In genomic region chr1:150764617-150765090, GRCh38 we compare ENCODE assay signal across 8 cellular contexts. TPM values are rescaled to one million over a fixed set of nuclear protein-coding genes. Genes with fewer than 3 reads are reported as not detected.
DNase-seq lines count a peak whose midpoint lies in the region; ATAC-seq, FAIRE-seq and TF ChIP-seq lines count a peak whose summit lies in the region.

No MANE protein-coding gene starts in this region.

- no peak overlapping the region for H3K4me2 ChIP-seq in neuronal stem cell (ENCODE audit: insufficient read depth, low read length, poor library complexity, severe bottlenecking)

- ATAC-seq in activated naive CD8-positive, alpha-beta T cell treated with anti-CD3 and anti-CD28 coated beads, Interleukin-2, amount 50 U/mL, for 24 hours, result peak; percentile 44
- ATAC-seq in lower lobe of right lung, result peak; percentile 58 to 74

- peak overlapping the region; percentile 89 for H3K27ac Mint-ChIP-seq in activated naive CD8-positive, alpha-beta T cell treated with anti-CD3 and anti-CD28 coated beads, Interleukin-2, amount 50 U/mL, for 24 hours

- peaks cover 20% of the 10 kb centered on the region for H3K36me3 Mint-ChIP-seq in activated naive CD8-positive, alpha-beta T cell treated with anti-CD3 and anti-CD28 coated beads, Interleukin-2, amount 50 U/mL, for 24 hours (ENCODE audit: low read depth)

- no CpG with 5 or more reads among the region's 2 CpGs for WGBS in neuronal stem cell (ENCODE audit: extremely low coverage in 2 of 2, insufficient read length in 2 of 2, insufficient replicate concordance in 1 of 2), 2 donors

- FAIRE-seq in H54 (lab: Jason Lieb, UNC), result peak; percentile 89
- FAIRE-seq in GM12892 (lab: Jason Lieb, UNC), result no peak

- no peak overlapping the region for H3K9ac ChIP-seq in neuronal stem cell (ENCODE audit: low read depth, low read length, poor library complexity)

- H3K4me3 Mint-ChIP-seq in activated naive CD8-positive, alpha-beta T cell treated with anti-CD3 and anti-CD28 coated beads, Interleukin-2, amount 50 U/mL, for 24 hours, result peak overlapping the region; percentile 89

- H2BK120ac ChIP-seq in neuronal stem cell (ENCODE audit: low read depth, low read length), result no peak overlapping the region

- no peak overlapping the region for H2BK5ac ChIP-seq in neuronal stem cell (ENCODE audit: low read length)

- H3K14ac ChIP-seq in neuronal stem cell (ENCODE audit: low read length), result no peak overlapping the region

- TF ChIP-seq CTCF in AG04449 (IDR thresholded peaks at IDR 0.05; ENCODE audit: insufficient read depth, low read length, missing control alignments) (no peak), lower lobe of right lung (IDR thresholded peaks at IDR 0.05) (no peak)

- H3K27ac ChIP-seq in lower lobe of right lung (peak overlapping the region; percentile 88), neuronal stem cell (replicated peaks; ENCODE audit: low read length) (no peak overlapping the region)

- H3K4me1 ChIP-seq in lower lobe of right lung (peaks cover 33% of the 10 kb centered on the region), neuronal stem cell (ENCODE audit: control insufficient read depth in 2 of 2, insufficient read depth in 1 of 2, low read depth in 1 of 2, low read length in 2 of 2) (no peaks in the 10 kb centered on the region)

- H3K4me3 ChIP-seq in AG04449 (ENCODE audit: low read depth, low read length) (no peak overlapping the region), lower lobe of right lung (peak overlapping the region; percentile 55), neuronal stem cell (ENCODE audit: low read length in 2 of 2) (no peak overlapping the region)

- intact Hi-C loops in lower lobe of right lung (cut with DNase I), result no loop called here

- no peak for TF ChIP-seq POLR2A in H54 (IDR thresholded peaks at IDR 0.05; ENCODE audit: low read depth, low read length)
- TF ChIP-seq POLR2A in GM12892 (IDR thresholded peaks at IDR 0.05; ENCODE audit: low read depth, low read length), result no peak

- H3K18ac ChIP-seq in neuronal stem cell (ENCODE audit: low read length), result no peak overlapping the region

- no peak overlapping the region for H3K4ac ChIP-seq in neuronal stem cell (ENCODE audit: low read length)

- H4K91ac ChIP-seq in neuronal stem cell (ENCODE audit: low read depth, low read length, poor library complexity), result no peak overlapping the region

- H4K8ac ChIP-seq in neuronal stem cell (ENCODE audit: low read depth, low read length), result no peak overlapping the region

- no peaks in the 10 kb centered on the region for H3K9me3 Mint-ChIP-seq in activated naive CD8-positive, alpha-beta T cell treated with anti-CD3 and anti-CD28 coated beads, Interleukin-2, amount 50 U/mL, for 24 hours

- H2AK5ac ChIP-seq in neuronal stem cell (ENCODE audit: low read depth, low read length), result no peak overlapping the region

- no peak overlapping the region for H3K23ac ChIP-seq in neuronal stem cell (ENCODE audit: low read depth, low read length, poor library complexity)

- H3K27me3 ChIP-seq in lower lobe of right lung (ENCODE audit: low read depth) (no peaks in the 10 kb centered on the region), neuronal stem cell (ENCODE audit: control insufficient read depth in 3 of 3, insufficient read depth in 3 of 3, low read depth in 1 of 3, low read length in 3 of 3) (no peaks in the 10 kb centered on the region)

- POLR2A ChIA-PET in AG04449 (lab: Yijun Ruan, JAX), result no interaction called here

- H3K9me3 ChIP-seq in lower lobe of right lung, result no peaks in the 10 kb centered on the region
- no peaks in the 10 kb centered on the region for H3K9me3 ChIP-seq in neuronal stem cell (replicated peaks in 1 of 2; ENCODE audit: control insufficient read depth in 2 of 2, insufficient read depth in 1 of 2, low read depth in 1 of 2, low read length in 2 of 2)

- H3K4me1 Mint-ChIP-seq in activated naive CD8-positive, alpha-beta T cell treated with anti-CD3 and anti-CD28 coated beads, Interleukin-2, amount 50 U/mL, for 24 hours, result peaks cover 48% of the 10 kb centered on the region

- DNase-seq in AG04449 (ENCODE audit: low read depth, low spot score) (peak; percentile 51), H54 (ENCODE audit: insufficient read length, low spot score) (no peak), lower lobe of right lung (no peak), neuronal stem cell (ENCODE audit: low spot score) (no peak), GM12892 (ENCODE audit: insufficient read length) (no peak), NCI-H1092 treated with DMSO at 0.1 percent for 48 hours (lab: John Stamatoyannopoulos, UW) (no peak), germinal center (ENCODE audit: low spot score) (no peak)
- DNase-seq in activated naive CD8-positive, alpha-beta T cell treated with anti-CD3 and anti-CD28 coated beads, Interleukin-2, amount 50 U/mL, for 24 hours, result no peak

- H3K27me3 Mint-ChIP-seq in activated naive CD8-positive, alpha-beta T cell treated with anti-CD3 and anti-CD28 coated beads, Interleukin-2, amount 50 U/mL, for 24 hours, result no peaks in the 10 kb centered on the region

- no peaks in the 10 kb centered on the region for H3K79me1 ChIP-seq in neuronal stem cell (ENCODE audit: low read depth, low read length)

- H2BK12ac ChIP-seq in neuronal stem cell (ENCODE audit: low read length), result no peak overlapping the region

- no peak overlapping the region for H2BK15ac ChIP-seq in neuronal stem cell (ENCODE audit: low read length)

- H3K36me3 ChIP-seq in lower lobe of right lung (no peaks in the 10 kb centered on the region), neuronal stem cell (replicated peaks in 1 of 2; ENCODE audit: control insufficient read depth in 2 of 2, insufficient read depth in 2 of 2, low read length in 2 of 2) (no peaks in the 10 kb centered on the region)

- CTCF ChIA-PET in AG04449 (lab: Yijun Ruan, JAX), result interaction anchor here (1.1 kb wide), 1 partner anchor 12 kb away, joined by 3 read pairs; no protein-coding TSS in a partner anchor

- no peak overlapping the region for H2AFZ ChIP-seq in neuronal stem cell (ENCODE audit: low read length)

RNA-seq across cellular contexts. Expression of gene CTSS, which starts 0.9 kb away (rescaled TPM):
- 824 TPM for total RNA-seq in lower lobe of right lung
- polyA plus RNA-seq in neuronal stem cell (2013, experiment 1 of 2), result 0.06 TPM
- 0.06 TPM for polyA plus RNA-seq in neuronal stem cell (2013, experiment 2 of 2)
- 138 TPM for polyA plus RNA-seq in GM12892 (2012; ENCODE audit: missing spikeins)

RNA-seq across cellular contexts. Expression of gene CTSK, which starts 43.4 kb away (rescaled TPM):
- total RNA-seq in lower lobe of right lung, result 29.4 TPM
- 1.9 TPM for polyA plus RNA-seq in neuronal stem cell (2013, experiment 1 of 2)
- 1.7 TPM for polyA plus RNA-seq in neuronal stem cell (2013, experiment 2 of 2)
- polyA plus RNA-seq in GM12892 (2012; ENCODE audit: missing spikeins), result 1.9 TPM

RNA-seq across cellular contexts. Expression of gene HORMAD1, which starts 44.0 kb away (rescaled TPM):
- 2.7 TPM for total RNA-seq in lower lobe of right lung
- not detected for polyA plus RNA-seq in neuronal stem cell (2013, experiment 1 of 2)
- not detected for polyA plus RNA-seq in neuronal stem cell (2013, experiment 2 of 2)
- polyA plus RNA-seq in GM12892 (2012; ENCODE audit: missing spikeins), result not detected
